Comparison of ENCODE assay signal across 9 cellular contexts in genomic region chrX:38868941-38869378, GRCh38.
DNase-seq lines count a peak whose midpoint lies in the region; ATAC-seq and TF ChIP-seq lines count a peak whose summit lies in the region.
"Had no signal": no experiment of that assay in that cellular context is flagged by ENCODE, and none has a peak within 500 bp of the region (broad histone marks: within the 10 kb centered on the region; RNA-seq: fewer than 3 reads in every experiment).

No MANE protein-coding gene starts in this region.

- intact Hi-C loops in heart right ventricle (cut with DNase I) (loop anchor here in 1 of 10 donors (5.0 kb wide), 1 partner anchor 67 kb away; the partner anchor contains the start of gene MID1IP1), left colon (cut with DNase I, micrococcal nuclease) (no loop called here)

- H3K36me3 ChIP-seq in heart right ventricle (no peaks in the 10 kb centered on the region), thoracic aorta (no peaks in the 10 kb centered on the region)

- H3K27me3 ChIP-seq in heart right ventricle, result peaks cover 0 to 4% (median 0%) of the 10 kb centered on the region in 7 donors
- H3K27me3 ChIP-seq in thoracic aorta (replicated peaks; ENCODE audit: insufficient read depth), result no peaks in the 10 kb centered on the region

- ATAC-seq in heart right ventricle, result peak; percentile 50 to 93 (median 84)
- peak; percentile 68 for ATAC-seq in thoracic aorta (ENCODE audit: insufficient number of reproducible peaks, low FRiP score, low read depth)
- ATAC-seq in left colon, result no peak

- DNase-seq in Kasumi-1 (lab: John Stamatoyannopoulos, UW) (peak; percentile 8 to 13), amniotic epithelial cell (ENCODE audit: low read depth) (peak; percentile 53), heart right ventricle (no peak), thoracic aorta (ENCODE audit: low spot score) (peak; percentile 4), left colon (no peak), NCI-H2107 treated with DMSO at 0.1 percent for 48 hours (lab: John Stamatoyannopoulos, UW; ENCODE audit: unreplicated experiment) (no peak), NCI-H2227 (lab: John Stamatoyannopoulos, UW; ENCODE audit: unreplicated experiment) (no peak)
- DNase-seq: NCI-H187 treated with DMSO at 0.1 percent for 48 hours had no signal

- H3K27ac ChIP-seq in heart right ventricle (peak overlapping the region in 6 of 10 donors; percentile 15 to 77 (median 35)), thoracic aorta (peak overlapping the region in 1 of 2 donors; percentile 63)
- H3K27ac ChIP-seq: SK-N-MC had no signal

- H3K9me3 ChIP-seq in heart right ventricle (no peaks in the 10 kb centered on the region), thoracic aorta (no peaks in the 10 kb centered on the region)

- H3K4me1 ChIP-seq in heart right ventricle (peaks cover 0 to 24% (median 4%) of the 10 kb centered on the region in 9 donors), thoracic aorta (ENCODE audit: control insufficient read depth in 1 of 2, low read depth in 2 of 2) (peaks cover 6 to 25% of the 10 kb centered on the region in 2 donors)

- H3K4me3 ChIP-seq in heart right ventricle, result no peak overlapping the region
- no peak overlapping the region for H3K4me3 ChIP-seq in thoracic aorta
- H3K4me3 ChIP-seq: SK-N-MC had no signal

- 31 to 52% methylated on average over 2 of the region's 2 CpGs for WGBS in heart right ventricle, 2 donors

- no peak for TF ChIP-seq CTCF in heart right ventricle (IDR thresholded peaks at IDR 0.05)
- no peak for TF ChIP-seq CTCF in thoracic aorta (IDR thresholded peaks at IDR 0.05)

Comparison
In these comparisons a context has a peak if more than half of its experiments do, and no peak if none do; other contexts are left out.
1. DNase-seq: peak in Kasumi-1 (2 of 2), amniotic epithelial cell (single experiment) and thoracic aorta (single experiment); none in heart right ventricle (0 of 2), left colon (0 of 2), NCI-H2107 treated with DMSO at 0.1 percent for 48 hours (single experiment) and NCI-H2227 (single experiment).